ENCODE assay signal across 8 cellular contexts in the genomic region with DNA sequence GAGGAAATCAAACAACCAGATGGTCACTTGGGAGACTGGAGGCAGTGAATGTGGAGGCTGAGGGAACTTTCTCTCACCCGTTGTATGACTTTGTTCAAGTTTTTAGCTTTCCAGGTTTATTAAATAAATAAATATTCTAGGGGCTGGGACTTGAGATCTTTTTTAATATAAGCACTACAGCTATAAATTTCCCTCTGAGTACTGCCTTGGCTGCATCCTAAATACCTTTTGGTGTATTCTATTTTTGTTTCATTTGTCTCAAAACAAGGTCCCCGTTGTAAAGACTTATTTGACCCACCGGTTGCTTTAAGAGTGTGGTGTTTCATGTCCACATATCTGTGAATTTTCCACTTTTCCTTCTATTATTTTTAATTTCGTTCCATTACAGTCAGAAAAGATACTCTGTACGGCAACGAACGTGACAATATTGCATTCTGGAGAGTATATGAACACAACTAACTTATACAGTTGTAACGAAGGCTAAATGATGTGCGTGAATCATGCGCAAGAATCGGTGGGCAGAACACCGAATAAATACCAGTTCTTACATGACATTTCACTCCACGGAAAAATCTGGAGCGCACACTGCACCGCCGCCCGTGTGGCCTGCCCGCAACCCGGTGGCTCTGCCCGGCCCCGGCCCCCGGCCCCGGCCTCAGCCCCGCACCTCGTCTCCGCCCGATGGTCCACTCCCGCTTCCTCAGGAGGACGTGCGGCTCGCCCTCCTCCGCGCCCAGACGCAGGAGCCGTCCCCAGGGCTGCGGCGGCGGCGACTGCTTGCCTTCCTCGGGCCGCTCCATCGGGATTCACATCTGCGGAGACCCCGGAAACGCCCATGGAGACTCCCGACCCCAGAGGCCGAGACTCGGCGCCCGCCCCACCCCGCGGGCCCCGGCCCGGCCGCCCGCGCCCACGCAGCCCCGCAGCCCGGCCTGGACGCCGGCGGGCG. TPM values are rescaled to one million over a fixed set of nuclear protein-coding genes. Genes with fewer than 3 reads are reported as not detected.
DNase-seq lines count a peak whose midpoint lies in the region; ATAC-seq and TF ChIP-seq lines count a peak whose summit lies in the region.

No MANE protein-coding gene starts in this region.

- H3K23ac ChIP-seq in trophoblast cell (ENCODE audit: low read length): no peak overlapping the region

- H4K8ac ChIP-seq in trophoblast cell (ENCODE audit: low read depth, low read length): peak overlapping the region; percentile 89

- H4K91ac ChIP-seq in trophoblast cell (ENCODE audit: low read depth, low read length): peak overlapping the region; percentile 84

- POLR2A ChIA-PET in CD4-positive, alpha-beta memory T cell (lab: Charles Lee; ENCODE audit: partially characterized antibody): interaction anchor here (0.6 to 2.5 kb wide), 20 partner anchors 14 to 244 kb away, joined by 3 to 16 read pairs (median 5); a partner anchor contains a TSS
- POLR2A ChIA-PET in activated CD8-positive, alpha-beta T cell treated with anti-CD3 and anti-CD28 coated beads for 36 hours (lab: Charles Lee): interaction anchor here (0.7 to 1.6 kb wide), 10 partner anchors 7 to 194 kb away, joined by 3 to 6 read pairs (median 3); a partner anchor contains a TSS

- H3K18ac ChIP-seq in trophoblast cell (ENCODE audit: low read length): peak overlapping the region; percentile 91

- no CpG with 5 or more reads among the region's 64 CpGs for WGBS in trophoblast cell (ENCODE audit: extremely low coverage, insufficient coverage, insufficient read length)

- H3K27me3 Mint-ChIP-seq in CD4-positive, alpha-beta memory T cell: no peaks in the 10 kb centered on the region
- no peaks in the 10 kb centered on the region for H3K27me3 Mint-ChIP-seq in activated CD8-positive, alpha-beta T cell treated with anti-CD3 and anti-CD28 coated beads for 36 hours

- TF ChIP-seq CTCF in activated CD8-positive, alpha-beta T cell treated with anti-CD3 and anti-CD28 coated beads for 36 hours (IDR thresholded peaks at IDR 0.05): no peak

- peak overlapping the region; percentile 87 for H3K4me2 ChIP-seq in trophoblast cell (ENCODE audit: low read length)

- peak overlapping the region; percentile 40 for H4K12ac ChIP-seq in trophoblast cell (ENCODE audit: low read depth, low read length)

- H3K9me3 ChIP-seq in CD4-positive, alpha-beta memory T cell (ENCODE audit: control insufficient read depth in 1 of 2, low read length in 2 of 2): no peaks in the 10 kb centered on the region
- H3K9me3 ChIP-seq in trophoblast cell (ENCODE audit: insufficient read depth, low read depth, low read length): peaks cover 4% of the 10 kb centered on the region

- peak overlapping the region; percentile 65 for H2BK5ac ChIP-seq in trophoblast cell (ENCODE audit: low read depth, low read length, poor library complexity)

- H3K79me2 ChIP-seq in trophoblast cell (ENCODE audit: control insufficient read depth, insufficient read depth, low read length, poor library complexity): peaks cover 11% of the 10 kb centered on the region

- H3K14ac ChIP-seq in trophoblast cell (ENCODE audit: low read length): peak overlapping the region; percentile 88

- peak overlapping the region; percentile 80 to 99 (median 84) for H3K4me3 Mint-ChIP-seq in CD4-positive, alpha-beta memory T cell
- peak overlapping the region; percentile 97 for H3K4me3 Mint-ChIP-seq in activated CD8-positive, alpha-beta T cell treated with anti-CD3 and anti-CD28 coated beads for 36 hours

- H3K4ac ChIP-seq in trophoblast cell (ENCODE audit: low read depth, low read length): no peak overlapping the region

- peak overlapping the region; percentile 89 for H2AK5ac ChIP-seq in trophoblast cell (ENCODE audit: low read length)

- H3K4me3 ChIP-seq in CD4-positive, alpha-beta memory T cell (ENCODE audit: low read length in 2 of 2): peak overlapping the region; percentile 52 to 80
- peak overlapping the region; percentile 93 for H3K4me3 ChIP-seq in trophoblast cell (ENCODE audit: low read depth, low read length)

- H3K9ac ChIP-seq in trophoblast cell (ENCODE audit: low read length): peak overlapping the region; percentile 60

- H2BK120ac ChIP-seq in trophoblast cell (ENCODE audit: insufficient read depth, low read length, poor library complexity): peak overlapping the region; percentile 35

- H3K36me3 Mint-ChIP-seq in CD4-positive, alpha-beta memory T cell: peaks cover 13 to 40% of the 10 kb centered on the region in 2 donors
- peaks cover 36% of the 10 kb centered on the region for H3K36me3 Mint-ChIP-seq in activated CD8-positive, alpha-beta T cell treated with anti-CD3 and anti-CD28 coated beads for 36 hours (ENCODE audit: low read depth)

- intact Hi-C loops in CD4-positive, alpha-beta memory T cell (cut with micrococcal nuclease): loop anchor here (1.0 to 10.0 kb wide), 10 partner anchors 17 to 294 kb away; a partner anchor contains a TSS
- intact Hi-C loops in activated CD8-positive, alpha-beta T cell treated with anti-CD3 and anti-CD28 coated beads for 36 hours (cut with micrococcal nuclease): loop anchor here (5.0 to 10.0 kb wide), 2 partner anchors 60 to 122 kb away; a partner anchor contains a TSS

- peak overlapping the region; percentile 58 for H3K27ac ChIP-seq in CD4-positive, alpha-beta memory T cell (ENCODE audit: low read depth, low read length)
- H3K27ac ChIP-seq in trophoblast cell (ENCODE audit: low read depth, low read length): peak overlapping the region; percentile 46

- peak overlapping the region; percentile 70 to 100 (median 88) for H3K27ac Mint-ChIP-seq in CD4-positive, alpha-beta memory T cell
- H3K27ac Mint-ChIP-seq in activated CD8-positive, alpha-beta T cell treated with anti-CD3 and anti-CD28 coated beads for 36 hours: peak overlapping the region; percentile 73

- peaks cover 16 to 45% (median 32%) of the 10 kb centered on the region in 4 donors for H3K4me1 Mint-ChIP-seq in CD4-positive, alpha-beta memory T cell
- peaks cover 27% of the 10 kb centered on the region for H3K4me1 Mint-ChIP-seq in activated CD8-positive, alpha-beta T cell treated with anti-CD3 and anti-CD28 coated beads for 36 hours (ENCODE audit: low read depth)

- H3K27me3 ChIP-seq in CD4-positive, alpha-beta memory T cell (ENCODE audit: insufficient read depth, low read length): no peaks in the 10 kb centered on the region
- H3K27me3 ChIP-seq in trophoblast cell (ENCODE audit: insufficient read depth, low read length): no peaks in the 10 kb centered on the region

- no peaks in the 10 kb centered on the region for H3K36me3 ChIP-seq in CD4-positive, alpha-beta memory T cell (ENCODE audit: insufficient read depth, low read length)
- H3K36me3 ChIP-seq in trophoblast cell (ENCODE audit: control insufficient read depth in 1 of 2, insufficient read depth in 2 of 2, low read length in 2 of 2): peaks cover 12 to 20% of the 10 kb centered on the region in 2 experiments

- H2BK12ac ChIP-seq in trophoblast cell (ENCODE audit: low read length): no peak overlapping the region

- H3K79me1 ChIP-seq in trophoblast cell (ENCODE audit: low read length): peaks cover 8% of the 10 kb centered on the region

- H3K4me1 ChIP-seq in CD4-positive, alpha-beta memory T cell (ENCODE audit: insufficient read depth, low read length): peaks cover 24% of the 10 kb centered on the region
- H3K4me1 ChIP-seq in trophoblast cell (ENCODE audit: control insufficient read depth in 1 of 2, insufficient read depth in 2 of 2, low read length in 2 of 2): peaks cover 0 to 3% of the 10 kb centered on the region in 2 experiments

- CTCF ChIA-PET in CD4-positive, alpha-beta memory T cell (lab: Charles Lee; ENCODE audit: partially characterized antibody): interaction anchor here (1.0 kb wide), 2 partner anchors 18 kb away, joined by 3 to 5 read pairs; no protein-coding TSS in a partner anchor
- CTCF ChIA-PET in activated CD8-positive, alpha-beta T cell treated with anti-CD3 and anti-CD28 coated beads for 36 hours (lab: Charles Lee): interaction anchor here (0.6 to 0.9 kb wide), 2 partner anchors 9 to 116 kb away, joined by 3 read pairs; no protein-coding TSS in a partner anchor

- H3K9me3 Mint-ChIP-seq in CD4-positive, alpha-beta memory T cell: peaks cover 0 to 2% (median 0%) of the 10 kb centered on the region in 8 donors
- H3K9me3 Mint-ChIP-seq in activated CD8-positive, alpha-beta T cell treated with anti-CD3 and anti-CD28 coated beads for 36 hours: peaks cover 11% of the 10 kb centered on the region

- H2AFZ ChIP-seq in trophoblast cell (ENCODE audit: insufficient read depth, low read length, poor library complexity): peak overlapping the region; percentile 74

- peak; percentile 7 for ATAC-seq in GM19397 (IDR thresholded peaks at IDR 0.05; ENCODE audit: unreplicated experiment)
- peak; percentile 18 for ATAC-seq in HG03520 (IDR thresholded peaks at IDR 0.05; ENCODE audit: unreplicated experiment)
- ATAC-seq in activated CD8-positive, alpha-beta T cell treated with anti-CD3 and anti-CD28 coated beads for 36 hours: peak; percentile 1

- DNase-seq in CD4-positive, alpha-beta memory T cell: no peak
- DNase-seq in activated CD8-positive, alpha-beta T cell treated with anti-CD3 and anti-CD28 coated beads for 36 hours: peak; percentile 20
- DNase-seq in germinal center (ENCODE audit: low spot score) (peak; percentile 11), trophoblast cell (peak; percentile 17 to 35), T-helper 9 cell (no peak), midbrain (lab: John Stamatoyannopoulos, UW) (no peak)

RNA-seq across cellular contexts. Expression of a gene that starts 0.6 kb away (rescaled TPM):
- 10 to 100 TPM; 67.6 to 79.4 TPM for total RNA-seq in CD4-positive, alpha-beta memory T cell
- polyA plus RNA-seq in CD4-positive, alpha-beta memory T cell: 10 to 100 TPM; 31.6 to 33.6 TPM
- 10 to 100 TPM; 40.5 to 51.2 TPM for total RNA-seq in activated CD8-positive, alpha-beta T cell treated with anti-CD3 and anti-CD28 coated beads for 36 hours
- 35.2 and 35.8 TPM in 2 replicates for polyA plus RNA-seq in trophoblast cell (2013)

RNA-seq across cellular contexts. Expression of a gene that starts 58.1 kb away (rescaled TPM):
- total RNA-seq in CD4-positive, alpha-beta memory T cell: 10 to 100 TPM; 64.1 to 67.6 TPM
- 10 to 100 TPM in 1 of 2 donors, under 1 TPM in 1; 0.35 to 12.5 TPM for polyA plus RNA-seq in CD4-positive, alpha-beta memory T cell
- total RNA-seq in activated CD8-positive, alpha-beta T cell treated with anti-CD3 and anti-CD28 coated beads for 36 hours: 10 to 100 TPM; 52.2 to 55.6 TPM
- 24.5 and 26.4 TPM in 2 replicates for polyA plus RNA-seq in trophoblast cell (2013)

Comparison
In these comparisons a context has a peak if more than half of its experiments do, and no peak if none do; other contexts are left out.
1. DNase-seq: peak in activated CD8-positive, alpha-beta T cell treated with anti-CD3 and anti-CD28 coated beads for 36 hours (single experiment), germinal center (single experiment) and trophoblast cell (2 of 2); none in CD4-positive, alpha-beta memory T cell (0 of 5), T-helper 9 cell (single experiment) and midbrain (single experiment).
2. Peak in every context shown above with its lines, with median percentiles within 50 percentile points of each other: ATAC-seq.